10 cellular contexts compared by ENCODE assay signal in genomic region chr11:113408206-113408605, GRCh38. TPM values are rescaled to one million over a fixed set of nuclear protein-coding genes. Genes with fewer than 3 reads are reported as not detected.
"Had no signal": no experiment of that assay in that cellular context is flagged by ENCODE, and none has a peak within 500 bp of the region (broad histone marks: within the 10 kb centered on the region; RNA-seq: fewer than 3 reads in every experiment).

No MANE protein-coding gene starts in this region.

- H3K27ac Mint-ChIP-seq: HFFc6, IgD-negative memory B cell had no signal

- H3K9me3 Mint-ChIP-seq: HFFc6 had no signal

- ATAC-seq: HCT116, HepG2 had no signal

- H3K27ac ChIP-seq: GM23248, HL-60 had no signal

- H3K4me3 Mint-ChIP-seq: HFFc6, IgD-negative memory B cell had no signal

- H3K9me3 ChIP-seq: HAP-1 had no signal

- H3K4me3 ChIP-seq: GM23248, HAP-1 had no signal

- H3K36me3 Mint-ChIP-seq: IgD-negative memory B cell had no signal

- H3K4me1 ChIP-seq: HAP-1 had no signal

- H3K36me3 ChIP-seq: HAP-1 had no signal

- DNase-seq: GM23248, GOT3, H7, HFFc6 had no signal

RNA-seq across cellular contexts. Expression of gene ANKK1, which starts 20.6 kb away (rescaled TPM):
- total RNA-seq: GM23248, H7, HFFc6, HT1080 had no signal
